ENCODE assay signal across 12 cellular contexts in the genomic region with DNA sequence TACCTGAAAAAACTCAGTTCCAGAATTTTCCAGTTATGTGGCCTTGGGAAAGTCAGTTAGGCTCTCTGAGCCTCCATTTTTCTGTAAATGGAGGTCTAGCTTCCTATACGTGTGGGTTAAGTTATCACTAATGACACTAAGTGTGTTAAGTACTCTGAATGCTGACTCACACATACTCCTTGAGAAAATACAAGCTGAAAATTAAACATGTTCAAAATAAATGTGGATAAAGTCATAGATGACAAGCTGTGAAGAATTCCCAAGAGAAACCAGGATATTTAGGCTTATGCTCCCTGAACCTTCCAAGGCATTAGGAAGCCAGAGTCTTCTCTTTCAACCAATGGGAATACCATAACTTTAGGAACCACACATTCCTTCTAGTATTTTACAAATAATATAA. TPM values are rescaled to one million over a fixed set of nuclear protein-coding genes. Genes with fewer than 3 reads are reported as not detected.
DNase-seq lines count a peak whose midpoint lies in the region; ATAC-seq, FAIRE-seq and TF ChIP-seq lines count a peak whose summit lies in the region.
"Had no signal": no experiment of that assay in that cellular context is flagged by ENCODE, and none has a peak within 500 bp of the region (broad histone marks: within the 10 kb centered on the region; RNA-seq: fewer than 3 reads in every experiment).

No MANE protein-coding gene starts in this region.

- DNase-seq in Daoy (ENCODE audit: low read depth) (peak; percentile 26), WERI-Rb-1 (no peak), kidney (no peak), NCI-H187 treated with DMSO at 0.1 percent for 48 hours (lab: John Stamatoyannopoulos, UW) (no peak)
- no peak for DNase-seq in activated CD4-positive, alpha-beta T cell treated with anti-CD3 and anti-CD28 coated beads, Interleukin-2, amount 10 ng/mL, durations not matched to agents 24 days and 14 days
- DNase-seq in T-helper 2 cell treated with Interferon-gamma antibody and Interleukin-4, amounts not matched to agents 5 μg/mL and 100 μg/mL, for 36 hours (ENCODE audit: low spot score) = no peak
- DNase-seq: activated naive CD8-positive, alpha-beta T cell treated with anti-CD3 and anti-CD28 coated beads for 36 hours; stimulated activated CD4-positive, alpha-beta T cell treated with anti-CD3 and anti-CD28 coated beads, Interleukin-12 subunit alpha, Interleukin-12 subunit beta, amount 100 ng/mL, for 4 hours had no signal

- no peaks in the 10 kb centered on the region for H3K36me3 ChIP-seq in WERI-Rb-1
- H3K36me3 ChIP-seq in kidney (ENCODE audit: control insufficient read depth in 1 of 2, insufficient read depth in 2 of 2, low read length in 2 of 2) = no peaks in the 10 kb centered on the region
- H3K36me3 ChIP-seq in skeletal muscle satellite cell (ENCODE audit: insufficient read depth, low read length) = no peaks in the 10 kb centered on the region

- intact Hi-C loops in kidney (cut with DNase I) = loop anchor here (10.0 kb wide), 1 partner anchor 285 kb away; no protein-coding TSS in a partner anchor
- intact Hi-C loops in activated CD4-positive, alpha-beta T cell treated with anti-CD3 and anti-CD28 coated beads, Interleukin-2, amount 10 ng/mL, durations not matched to agents 24 days and 14 days (cut with micrococcal nuclease) = no loop called here

- no peak for ATAC-seq in HG02885 (IDR thresholded peaks at IDR 0.05; ENCODE audit: poor library complexity, unreplicated experiment)
- ATAC-seq: Panc1 had no signal

- H3K27ac ChIP-seq in WERI-Rb-1 (peak overlapping the region; percentile 63), kidney (ENCODE audit: low read depth in 2 of 2, low read length in 2 of 2) (peak overlapping the region; percentile 48 to 75)

- TF ChIP-seq CTCF in WERI-Rb-1 (IDR thresholded peaks at IDR 0.05; ENCODE audit: low read depth, low read length) = no peak
- TF ChIP-seq CTCF in kidney (IDR thresholded peaks at IDR 0.05; ENCODE audit: borderline replicate concordance, extremely low read depth, insufficient read depth) = no peak

- no peak overlapping the region for H3K4me3 ChIP-seq in WERI-Rb-1 (ENCODE audit: low read depth, low read length)
- H3K4me3 ChIP-seq in kidney (ENCODE audit: low read length in 2 of 2) = no peak overlapping the region
- H3K4me3 ChIP-seq in skeletal muscle satellite cell (ENCODE audit: low read length) = no peak overlapping the region

- peaks cover 17 to 23% of the 10 kb centered on the region in 2 donors for H3K4me1 ChIP-seq in kidney (ENCODE audit: control insufficient read depth in 1 of 2, insufficient read depth in 1 of 2, low read depth in 1 of 2, low read length in 2 of 2)
- H3K4me1 ChIP-seq in skeletal muscle satellite cell (ENCODE audit: control insufficient read depth, insufficient read depth, low read length) = peaks cover 69% of the 10 kb centered on the region

- H3K4me1 Mint-ChIP-seq in activated CD4-positive, alpha-beta T cell treated with anti-CD3 and anti-CD28 coated beads, Interleukin-2, amount 10 ng/mL, durations not matched to agents 24 days and 14 days = no peaks in the 10 kb centered on the region
- H3K4me1 Mint-ChIP-seq in T-helper 2 cell treated with Interferon-gamma antibody and Interleukin-4, amounts not matched to agents 5 μg/mL and 100 μg/mL, for 36 hours (ENCODE audit: low read depth) = no peaks in the 10 kb centered on the region

- H3K27ac Mint-ChIP-seq in activated CD4-positive, alpha-beta T cell treated with anti-CD3 and anti-CD28 coated beads, Interleukin-2, amount 10 ng/mL, durations not matched to agents 24 days and 14 days = no peak overlapping the region
- no peak overlapping the region for H3K27ac Mint-ChIP-seq in T-helper 2 cell treated with Interferon-gamma antibody and Interleukin-4, amounts not matched to agents 5 μg/mL and 100 μg/mL, for 36 hours
- H3K27ac Mint-ChIP-seq: activated naive CD8-positive, alpha-beta T cell treated with anti-CD3 and anti-CD28 coated beads for 36 hours had no signal

- H3K4me2 ChIP-seq in skeletal muscle satellite cell (ENCODE audit: low read length) = no peak overlapping the region

- no peaks in the 10 kb centered on the region for H3K27me3 Mint-ChIP-seq in activated CD4-positive, alpha-beta T cell treated with anti-CD3 and anti-CD28 coated beads, Interleukin-2, amount 10 ng/mL, durations not matched to agents 24 days and 14 days
- H3K27me3 Mint-ChIP-seq in T-helper 2 cell treated with Interferon-gamma antibody and Interleukin-4, amounts not matched to agents 5 μg/mL and 100 μg/mL, for 36 hours (ENCODE audit: low read depth) = no peaks in the 10 kb centered on the region
- H3K27me3 Mint-ChIP-seq: activated naive CD8-positive, alpha-beta T cell treated with anti-CD3 and anti-CD28 coated beads for 36 hours had no signal

- no peak overlapping the region for H3K9ac ChIP-seq in kidney (ENCODE audit: low read length in 2 of 2)
- H3K9ac ChIP-seq in skeletal muscle satellite cell (ENCODE audit: low read depth, low read length) = peak overlapping the region; percentile 3

- H3K36me3 Mint-ChIP-seq in activated CD4-positive, alpha-beta T cell treated with anti-CD3 and anti-CD28 coated beads, Interleukin-2, amount 10 ng/mL, durations not matched to agents 24 days and 14 days (ENCODE audit: low read depth) = no peaks in the 10 kb centered on the region
- no peaks in the 10 kb centered on the region for H3K36me3 Mint-ChIP-seq in T-helper 2 cell treated with Interferon-gamma antibody and Interleukin-4, amounts not matched to agents 5 μg/mL and 100 μg/mL, for 36 hours (ENCODE audit: low read depth)
- H3K36me3 Mint-ChIP-seq: activated naive CD8-positive, alpha-beta T cell treated with anti-CD3 and anti-CD28 coated beads for 36 hours had no signal

- no peak overlapping the region for H3K4me3 Mint-ChIP-seq in activated CD4-positive, alpha-beta T cell treated with anti-CD3 and anti-CD28 coated beads, Interleukin-2, amount 10 ng/mL, durations not matched to agents 24 days and 14 days
- no peak overlapping the region for H3K4me3 Mint-ChIP-seq in T-helper 2 cell treated with Interferon-gamma antibody and Interleukin-4, amounts not matched to agents 5 μg/mL and 100 μg/mL, for 36 hours
- H3K4me3 Mint-ChIP-seq: activated naive CD8-positive, alpha-beta T cell treated with anti-CD3 and anti-CD28 coated beads for 36 hours had no signal

- H3K9me3 Mint-ChIP-seq in activated CD4-positive, alpha-beta T cell treated with anti-CD3 and anti-CD28 coated beads, Interleukin-2, amount 10 ng/mL, durations not matched to agents 24 days and 14 days = no peaks in the 10 kb centered on the region
- H3K9me3 Mint-ChIP-seq in T-helper 2 cell treated with Interferon-gamma antibody and Interleukin-4, amounts not matched to agents 5 μg/mL and 100 μg/mL, for 36 hours = no peaks in the 10 kb centered on the region
- H3K9me3 Mint-ChIP-seq: activated naive CD8-positive, alpha-beta T cell treated with anti-CD3 and anti-CD28 coated beads for 36 hours had no signal

- no peak for FAIRE-seq in kidney (lab: Jason Lieb, UNC)
- FAIRE-seq: TTC549 had no signal

- peaks cover 4% of the 10 kb centered on the region for H3K9me3 ChIP-seq in WERI-Rb-1 (ENCODE audit: severe bottlenecking)
- H3K9me3 ChIP-seq in kidney (ENCODE audit: control insufficient read depth in 1 of 2, low read length in 2 of 2) = no peaks in the 10 kb centered on the region
- H3K9me3 ChIP-seq in skeletal muscle satellite cell (replicated peaks; ENCODE audit: low read length) = no peaks in the 10 kb centered on the region

- no peaks in the 10 kb centered on the region for H3K27me3 ChIP-seq in WERI-Rb-1 (ENCODE audit: insufficient read depth, low read depth, severe bottlenecking)
- no peaks in the 10 kb centered on the region for H3K27me3 ChIP-seq in skeletal muscle satellite cell (ENCODE audit: control insufficient read depth, insufficient read depth, low read length)

RNA-seq across cellular contexts. Expression of a gene that starts 58.2 kb away (rescaled TPM):
- total RNA-seq in Daoy (2014; rRNA removed; shearing (Covaris generic)) = 0.74 and 0.83 TPM in 2 replicates
- total RNA-seq in kidney = 26.1 TPM
- 1.4 TPM for polyA plus RNA-seq in kidney (ENCODE audit: insufficient read depth, low read depth, low replicate concordance)
- total RNA-seq in skeletal muscle satellite cell (2012; rRNA removed) = 41.9 and 107 TPM in 2 replicates
- total RNA-seq in activated CD4-positive, alpha-beta T cell treated with anti-CD3 and anti-CD28 coated beads, Interleukin-2, amount 10 ng/mL, durations not matched to agents 24 days and 14 days = 0.31 and 0.56 TPM in 2 replicates

Comparison
In these comparisons a context has a peak if more than half of its experiments do, and no peak if none do; other contexts are left out.
1. RNA of a gene that starts 58.2 kb away (total RNA-seq): 26.1 TPM in kidney (single experiment); 0.74 to 0.83 TPM in Daoy and 0.31 to 0.56 TPM in activated CD4-positive, alpha-beta T cell treated with anti-CD3 and anti-CD28 coated beads, Interleukin-2, amount 10 ng/mL, durations not matched to agents 24 days and 14 days; every median in the first group is over 10 times any median in the second.